In the genomic region with DNA sequence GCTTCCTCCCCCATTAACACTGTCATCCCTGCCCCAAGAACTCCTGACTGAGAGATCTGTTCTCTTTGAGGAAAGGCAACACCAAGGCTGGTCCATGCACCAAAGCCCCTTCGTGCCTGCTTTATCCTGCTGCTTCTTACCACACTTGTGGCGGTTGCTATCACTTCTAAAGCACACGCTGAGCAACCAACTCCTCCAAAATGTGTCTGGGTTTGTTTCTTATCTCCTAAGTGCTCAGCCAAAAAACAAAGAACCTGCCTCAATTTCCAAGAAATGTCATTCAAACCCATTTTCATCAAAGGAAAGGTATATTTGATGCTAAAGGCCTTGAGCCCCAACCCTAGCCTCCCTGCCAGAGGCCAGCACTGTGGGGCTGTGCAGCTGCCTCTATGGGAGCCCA, we compare ENCODE assay signal across 15 cellular contexts.
"Had no signal": no experiment of that assay in that cellular context is flagged by ENCODE, and none has a peak within 500 bp of the region (broad histone marks: within the 10 kb centered on the region; RNA-seq: fewer than 3 reads in every experiment).

No MANE protein-coding gene starts in this region.

- H3K36me3 ChIP-seq: suprapubic skin, upper lobe of left lung had no signal

- H3K4me3 ChIP-seq: SK-N-MC, skin epidermis, suprapubic skin had no signal

- DNase-seq: activated B cell treated with CpG ODN at 0.5 μM for 24 hours; activated CD4-positive, alpha-beta T cell treated with anti-CD3 and anti-CD28 coated beads, Interleukin-2, amount 10 ng/mL, durations not matched to agents 7 days and 5 days; activated naive CD8-positive, alpha-beta T cell treated with anti-CD3 and anti-CD28 coated beads for 36 hours; islet precursor cell; naive B cell; stimulated activated CD4-positive, alpha-beta T cell treated with anti-CD3 and anti-CD28 coated beads, Interleukin-15, amount 100 ng/mL, for 24 hours; stimulated activated CD4-positive, alpha-beta T cell treated with anti-CD3 and anti-CD28 coated beads, Interleukin-4, amount 100 ng/mL, for 1 hour; stimulated activated naive CD4-positive, alpha-beta T cell; upper lobe of left lung had no signal

- H3K4me3 Mint-ChIP-seq: activated B cell treated with CpG ODN at 0.5 μM for 24 hours; activated CD4-positive, alpha-beta T cell treated with anti-CD3 and anti-CD28 coated beads, Interleukin-2, amount 10 ng/mL, durations not matched to agents 7 days and 5 days; activated naive CD8-positive, alpha-beta T cell treated with anti-CD3 and anti-CD28 coated beads for 36 hours; activated T-helper 1 cell treated with anti-CD3 and anti-CD28 coated beads, Interleukin-12 subunit alpha, Interleukin-12 subunit beta, Interleukin-2, Interleukin-4 antibody, amounts not matched to agents 30 ng/mL and 10 ng/mL and 1 ng/mL, durations not matched to agents 14 hours and 24 hours and 36 hours; dendritic cell treated with granulocyte-macrophage colony-stimulating factor and Interleukin-4, amounts not matched to agents 40 ng/mL and 50 ng/mL, for 4 days; naive B cell had no signal

- H3K79me2 ChIP-seq: parathyroid adenoma had no signal

- H3K27ac ChIP-seq: SK-N-MC, skin epidermis, suprapubic skin had no signal

- H3K36me3 Mint-ChIP-seq: activated naive CD8-positive, alpha-beta T cell treated with anti-CD3 and anti-CD28 coated beads for 36 hours; naive B cell had no signal

- H3K27me3 ChIP-seq: suprapubic skin, upper lobe of left lung had no signal

- H3K27ac Mint-ChIP-seq: activated B cell treated with CpG ODN at 0.5 μM for 24 hours; activated CD4-positive, alpha-beta T cell treated with anti-CD3 and anti-CD28 coated beads, Interleukin-2, amount 10 ng/mL, durations not matched to agents 7 days and 5 days; activated naive CD8-positive, alpha-beta T cell treated with anti-CD3 and anti-CD28 coated beads for 36 hours; activated T-helper 1 cell treated with anti-CD3 and anti-CD28 coated beads, Interleukin-12 subunit alpha, Interleukin-12 subunit beta, Interleukin-2, Interleukin-4 antibody, amounts not matched to agents 30 ng/mL and 10 ng/mL and 1 ng/mL, durations not matched to agents 14 hours and 24 hours and 36 hours; naive B cell had no signal

- H3K9me3 Mint-ChIP-seq: activated B cell treated with CpG ODN at 0.5 μM for 24 hours; activated CD4-positive, alpha-beta T cell treated with anti-CD3 and anti-CD28 coated beads, Interleukin-2, amount 10 ng/mL, durations not matched to agents 7 days and 5 days; activated naive CD8-positive, alpha-beta T cell treated with anti-CD3 and anti-CD28 coated beads for 36 hours; activated T-helper 1 cell treated with anti-CD3 and anti-CD28 coated beads, Interleukin-12 subunit alpha, Interleukin-12 subunit beta, Interleukin-2, Interleukin-4 antibody, amounts not matched to agents 30 ng/mL and 10 ng/mL and 1 ng/mL, durations not matched to agents 14 hours and 24 hours and 36 hours; dendritic cell treated with granulocyte-macrophage colony-stimulating factor and Interleukin-4, amounts not matched to agents 40 ng/mL and 50 ng/mL, for 4 days; naive B cell had no signal

- H3K9me3 ChIP-seq: suprapubic skin, upper lobe of left lung had no signal

- H3K9ac ChIP-seq: parathyroid adenoma had no signal

- H3K4me1 Mint-ChIP-seq: activated B cell treated with CpG ODN at 0.5 μM for 24 hours, naive B cell had no signal
